Comparison of ENCODE assay signal across 22 cellular contexts in the genomic region with DNA sequence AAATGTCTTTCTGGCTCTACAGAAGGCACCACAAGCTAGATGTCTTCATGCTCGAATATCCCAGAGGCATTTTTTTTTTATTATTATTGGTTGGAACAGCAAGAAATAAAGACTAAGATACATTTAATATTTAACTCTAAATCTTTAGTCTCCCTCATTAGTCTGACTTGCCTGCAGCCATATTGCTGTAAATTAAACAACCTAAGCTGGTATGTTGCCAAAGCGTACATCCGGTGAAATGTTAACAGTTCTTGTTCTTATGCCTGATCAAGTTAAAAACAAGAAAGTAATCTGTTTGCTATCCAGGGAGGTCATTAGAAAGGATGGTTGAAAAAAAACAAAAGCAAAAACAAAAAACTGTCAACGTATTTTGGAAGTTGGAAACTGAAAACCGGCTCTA.
DNase-seq lines count a peak whose midpoint lies in the region; ATAC-seq, FAIRE-seq and TF ChIP-seq lines count a peak whose summit lies in the region.
"Had no signal": no experiment of that assay in that cellular context is flagged by ENCODE, and none has a peak within 500 bp of the region (broad histone marks: within the 10 kb centered on the region; RNA-seq: fewer than 3 reads in every experiment).

No MANE protein-coding gene starts in this region.

- H3K36me3 Mint-ChIP-seq in MCF 10A (ENCODE audit: insufficient read depth, unreplicated experiment): no peaks in the 10 kb centered on the region
- H3K36me3 Mint-ChIP-seq: mesothelial cell of epicardium had no signal

- H3K4me3 Mint-ChIP-seq in MCF 10A (ENCODE audit: unreplicated experiment): peak overlapping the region; percentile 23
- H3K4me3 Mint-ChIP-seq: activated CD4-positive, alpha-beta T cell treated with anti-CD3 and anti-CD28 coated beads, Interleukin-2, amount 10 ng/mL, durations not matched to agents 7 days and 5 days; central memory CD8-positive, alpha-beta T cell; mesothelial cell of epicardium had no signal

- BruUV-seq in MCF 10A (replicated peaks; lab: Mats Ljungman, UMichigan): no TSS peak

- H3K4me1 Mint-ChIP-seq in MCF 10A (ENCODE audit: insufficient read depth, unreplicated experiment): peaks cover 5% of the 10 kb centered on the region

- H3K27me3 ChIP-seq in breast epithelium (no peaks in the 10 kb centered on the region), testis (no peaks in the 10 kb centered on the region)
- H3K27me3 ChIP-seq: Peyer's patch, suprapubic skin had no signal

- TF ChIP-seq CTCF in MCF 10A (IDR thresholded peaks at IDR 0.05; ENCODE audit: unreplicated experiment) (no peak), breast epithelium (IDR thresholded peaks at IDR 0.05) (no peak), testis (IDR thresholded peaks at IDR 0.05) (no peak)

- no peak for TF ChIP-seq POLR2A in breast epithelium (IDR thresholded peaks at IDR 0.05)
- no peak for TF ChIP-seq POLR2A in testis (IDR thresholded peaks at IDR 0.05)

- no peak overlapping the region for H3K27ac ChIP-seq in breast epithelium
- peak overlapping the region; percentile 42 to 56 for H3K27ac ChIP-seq in testis
- H3K27ac ChIP-seq: KMS-11, Peyer's patch, suprapubic skin had no signal

- H3K9me3 ChIP-seq in breast epithelium (no peaks in the 10 kb centered on the region), testis (no peaks in the 10 kb centered on the region)
- H3K9me3 ChIP-seq: Peyer's patch, suprapubic skin had no signal

- CTCF ChIA-PET in MCF 10A (lab: Yijun Ruan, JAX): interaction anchor here (0.7 to 9.5 kb wide), 7 partner anchors 9 to 644 kb away, joined by 3 to 85 read pairs (median 13); no protein-coding TSS in a partner anchor

- no peak for ATAC-seq in GM21576 (IDR thresholded peaks at IDR 0.05; ENCODE audit: unreplicated experiment)

- intact Hi-C loops in MCF 10A (cut with micrococcal nuclease) (loop anchor here (10.0 kb wide), 1 partner anchor 733 kb away; no protein-coding TSS in a partner anchor), breast epithelium (cut with DNase I; ENCODE audit: low total_unique reads) (loop anchor here (10.0 kb wide), 1 partner anchor 613 kb away; no protein-coding TSS in a partner anchor), testis (cut with DNase I; ENCODE audit: low total_unique reads) (no loop called here)

- peak; percentile 41 for FAIRE-seq in endometrium (lab: Jason Lieb, UNC)

- DNase-seq in MCF 10A (ENCODE audit: unreplicated experiment): no peak
- DNase-seq in breast epithelium (ENCODE audit: low spot score in 2 of 2): no peak
- DNase-seq in NCI-H1105 treated with DMSO at 0.1 percent for 48 hours (lab: John Stamatoyannopoulos, UW): peak; percentile 59
- DNase-seq in testis: no peak
- DNase-seq in CD1c-positive myeloid dendritic cell (ENCODE audit: extremely low spot score): no peak
- DNase-seq in NCI-H2196 (lab: John Stamatoyannopoulos, UW; ENCODE audit: unreplicated experiment): no peak
- DNase-seq: activated CD4-positive, alpha-beta T cell treated with anti-CD3 and anti-CD28 coated beads, Interleukin-2, amount 10 ng/mL, durations not matched to agents 7 days and 5 days; activated CD8-positive, alpha-beta memory T cell treated with anti-CD3 and anti-CD28 coated beads, Interleukin-2, amount 50 U/mL, for 48 hours; activated gamma-delta T cell treated with Interleukin-2 at 50 U/mL for 16 hours; AML-193; effector CD4-positive, alpha-beta T cell; kidney glomerular epithelial cell; NCI-H1436; NCI-H526 treated with DMSO at 0.1 percent for 48 hours; Peyer's patch; stimulated activated CD4-positive, alpha-beta T cell treated with anti-CD3 and anti-CD28 coated beads, Interleukin-12 subunit alpha, Interleukin-12 subunit beta, amount 100 ng/mL, for 4 hours had no signal

- no peaks in the 10 kb centered on the region for H3K36me3 ChIP-seq in breast epithelium
- no peaks in the 10 kb centered on the region for H3K36me3 ChIP-seq in testis (ENCODE audit: low read depth, missing control alignments)
- H3K36me3 ChIP-seq: Peyer's patch, suprapubic skin had no signal

- WGBS in testis, 2 donors: 29 to 31% methylated on average over 5 of the region's 5 CpGs

- no peak overlapping the region for H3K4me3 ChIP-seq in breast epithelium
- H3K4me3 ChIP-seq in testis: no peak overlapping the region
- H3K4me3 ChIP-seq: Peyer's patch, suprapubic skin had no signal

- no peaks in the 10 kb centered on the region for H3K27me3 Mint-ChIP-seq in MCF 10A (ENCODE audit: insufficient read depth, unreplicated experiment)

- POLR2A ChIA-PET in MCF 10A (lab: Yijun Ruan, JAX): interaction anchor here (0.7 kb wide), 1 partner anchor 248 kb away, joined by 3 read pairs; no protein-coding TSS in a partner anchor

- H3K4me1 ChIP-seq in breast epithelium (no peaks in the 10 kb centered on the region), testis (peaks cover 4% of the 10 kb centered on the region)
- H3K4me1 ChIP-seq: Peyer's patch, suprapubic skin had no signal

- H3K9me3 Mint-ChIP-seq in MCF 10A (ENCODE audit: unreplicated experiment): no peaks in the 10 kb centered on the region
- H3K9me3 Mint-ChIP-seq: activated CD4-positive, alpha-beta T cell treated with anti-CD3 and anti-CD28 coated beads, Interleukin-2, amount 10 ng/mL, durations not matched to agents 7 days and 5 days; central memory CD8-positive, alpha-beta T cell; mesothelial cell of epicardium had no signal

- H3K27ac Mint-ChIP-seq in MCF 10A (ENCODE audit: low read depth, unreplicated experiment): no peak overlapping the region
- H3K27ac Mint-ChIP-seq: activated CD4-positive, alpha-beta T cell treated with anti-CD3 and anti-CD28 coated beads, Interleukin-2, amount 10 ng/mL, durations not matched to agents 7 days and 5 days; mesothelial cell of epicardium had no signal

Comparison
In these comparisons a context has a peak if more than half of its experiments do, and no peak if none do; other contexts are left out.
1. H3K27ac ChIP-seq: peak in testis (2 of 2); none in breast epithelium (0 of 2).